Comparison of ENCODE assay signal across 6 cellular contexts in genomic region chr2:111584540-111584939, GRCh38.
DNase-seq lines count a peak whose midpoint lies in the region; ATAC-seq, FAIRE-seq and TF ChIP-seq lines count a peak whose summit lies in the region.
"Not testable (repeated sequence)": the region's sequence is repeated elsewhere in the genome, so short reads cannot be mapped to it uniquely, and the experiment has no call there.

No MANE protein-coding gene starts in this region.

- not testable (repeated sequence) for H3K4me2 ChIP-seq in PC-3 (ENCODE audit: low read length)

- ATAC-seq in PC-3 = peak; percentile 72
- peak; percentile 3 to 6 (median 6) for ATAC-seq in pancreas
- ATAC-seq in psoas muscle = peak in 3 of 4 donors; percentile 39 to 63 (median 41)
- peak; percentile 34 to 81 for ATAC-seq in gastrocnemius medialis

- not testable (repeated sequence) for H4K20me1 ChIP-seq in PC-3 (ENCODE audit: low read length)

- H3K9ac ChIP-seq in PC-3 (ENCODE audit: low read length) = not testable (repeated sequence)

- not testable (repeated sequence) for H3K9me2 ChIP-seq in PC-3 (replicated peaks; ENCODE audit: low read length)

- 0 out of 2 replicates have a peak overlapping the region, but pooled peaks have one; percentile 26 for H3K27ac ChIP-seq in PC-3 (ENCODE audit: low read length)
- not testable (repeated sequence) for H3K27ac ChIP-seq in pancreas, psoas muscle, gastrocnemius medialis

- intact Hi-C loops in PC-3 (cut with micrococcal nuclease); pancreas (cut with DNase I); psoas muscle (cut with DNase I); gastrocnemius medialis (cut with DNase I; ENCODE audit: low total_unique reads): not testable (repeated sequence)

- in situ Hi-C loops in gastrocnemius medialis (cut with MboI; ENCODE audit: low sequenced_read_pairs in 4 of 4) = not testable (repeated sequence)

- H3K4me3 ChIP-seq in PC-3 (ENCODE audit: low read length); pancreas; psoas muscle; gastrocnemius medialis: not testable (repeated sequence)

- H3K4me3 Mint-ChIP-seq in activated CD4-positive, alpha-beta T cell treated with anti-CD3 and anti-CD28 coated beads, Interleukin-2, amount 10 ng/mL, durations not matched to agents 7 days and 5 days; mesothelial cell of epicardium: not testable (repeated sequence)

- not testable (repeated sequence) for H3K79me2 ChIP-seq in PC-3 (ENCODE audit: low read length)

- H3K27ac Mint-ChIP-seq in activated CD4-positive, alpha-beta T cell treated with anti-CD3 and anti-CD28 coated beads, Interleukin-2, amount 10 ng/mL, durations not matched to agents 7 days and 5 days = peak overlapping the region; percentile 54
- peak overlapping the region; percentile 76 for H3K27ac Mint-ChIP-seq in mesothelial cell of epicardium

- not testable (repeated sequence) for H3K36me3 Mint-ChIP-seq in activated CD4-positive, alpha-beta T cell treated with anti-CD3 and anti-CD28 coated beads, Interleukin-2, amount 10 ng/mL, durations not matched to agents 7 days and 5 days (ENCODE audit: low read depth); mesothelial cell of epicardium

- H3K9me3 Mint-ChIP-seq in activated CD4-positive, alpha-beta T cell treated with anti-CD3 and anti-CD28 coated beads, Interleukin-2, amount 10 ng/mL, durations not matched to agents 7 days and 5 days; mesothelial cell of epicardium: not testable (repeated sequence)

- H3K27me3 ChIP-seq in PC-3 (ENCODE audit: low read length); pancreas; psoas muscle (ENCODE audit: insufficient read depth in 3 of 3, low read length in 2 of 3); gastrocnemius medialis: not testable (repeated sequence)

- not testable (repeated sequence) for H3K4me1 Mint-ChIP-seq in activated CD4-positive, alpha-beta T cell treated with anti-CD3 and anti-CD28 coated beads, Interleukin-2, amount 10 ng/mL, durations not matched to agents 7 days and 5 days; mesothelial cell of epicardium

- TF ChIP-seq CTCF in PC-3 (conservative IDR thresholded peaks at IDR 0.05; ENCODE audit: low read depth, low read length); mesothelial cell of epicardium (IDR thresholded peaks at IDR 0.05; ENCODE audit: unreplicated experiment); pancreas (IDR thresholded peaks at IDR 0.05); psoas muscle (IDR thresholded peaks at IDR 0.05); gastrocnemius medialis (IDR thresholded peaks at IDR 0.05 in 4 of 5, conservative IDR thresholded peaks at IDR 0.05 in 1 of 5): not testable (repeated sequence)

- 55 to 58% methylated on average over 1 of the region's 2 CpGs for WGBS in pancreas, 2 donors
- 82 to 97% (median 96%) methylated on average over 1 of the region's 2 CpGs for WGBS in psoas muscle, 3 donors

- H3K4me1 ChIP-seq in PC-3 (ENCODE audit: insufficient read depth, low read length); pancreas; psoas muscle; gastrocnemius medialis: not testable (repeated sequence)

- not testable (repeated sequence) for H2AFZ ChIP-seq in PC-3 (ENCODE audit: low read length)

- POLR2A ChIA-PET in PC-3 (lab: Charles Lee; ENCODE audit: unreplicated experiment); activated CD4-positive, alpha-beta T cell treated with anti-CD3 and anti-CD28 coated beads, Interleukin-2, amount 10 ng/mL, durations not matched to agents 7 days and 5 days (lab: Charles Lee): not testable (repeated sequence)

- DNase-seq in PC-3; activated CD4-positive, alpha-beta T cell treated with anti-CD3 and anti-CD28 coated beads, Interleukin-2, amount 10 ng/mL, durations not matched to agents 7 days and 5 days; mesothelial cell of epicardium (ENCODE audit: low spot score in 2 of 2, unreplicated experiment in 2 of 2); pancreas; psoas muscle; gastrocnemius medialis: not testable (repeated sequence)

- CTCF ChIA-PET in PC-3 (lab: Charles Lee); activated CD4-positive, alpha-beta T cell treated with anti-CD3 and anti-CD28 coated beads, Interleukin-2, amount 10 ng/mL, durations not matched to agents 7 days and 5 days (lab: Charles Lee): not testable (repeated sequence)

- H3K36me3 ChIP-seq in PC-3 (ENCODE audit: low read depth, low read length); pancreas; psoas muscle (ENCODE audit: insufficient read depth in 1 of 2, low read depth in 1 of 2); gastrocnemius medialis: not testable (repeated sequence)

- not testable (repeated sequence) for H3K27me3 Mint-ChIP-seq in activated CD4-positive, alpha-beta T cell treated with anti-CD3 and anti-CD28 coated beads, Interleukin-2, amount 10 ng/mL, durations not matched to agents 7 days and 5 days; mesothelial cell of epicardium (ENCODE audit: low read depth)

- not testable (repeated sequence) for H3K9me3 ChIP-seq in PC-3 (ENCODE audit: low read length); pancreas; psoas muscle; gastrocnemius medialis

- TF ChIP-seq POLR2A in gastrocnemius medialis (IDR thresholded peaks at IDR 0.05) = not testable (repeated sequence)

- BruUV-seq in PC-3 (replicated peaks; lab: Mats Ljungman, UMichigan) = not testable (repeated sequence)

- not testable (repeated sequence) for FAIRE-seq in pancreas (lab: Jason Lieb, UNC)

- H3F3A ChIP-seq in PC-3 (ENCODE audit: low read length, unreplicated experiment) = not testable (repeated sequence)

Comparison
In these comparisons a context has a peak if more than half of its experiments do, and no peak if none do; other contexts are left out.
1. ATAC-seq: peak in every context shown above with its lines; median percentile 72 in PC-3; 58 in gastrocnemius medialis; 41 in psoas muscle; 6 in pancreas.